ENCODE assay signal across 9 cellular contexts in genomic region chr12:53994691-53995310, GRCh38. TPM values are rescaled to one million over a fixed set of nuclear protein-coding genes. Genes with fewer than 3 reads are reported as not detected.
DNase-seq lines count a peak whose midpoint lies in the region; ATAC-seq and TF ChIP-seq lines count a peak whose summit lies in the region.
"Had no signal": no experiment of that assay in that cellular context is flagged by ENCODE, and none has a peak within 500 bp of the region (broad histone marks: within the 10 kb centered on the region; RNA-seq: fewer than 3 reads in every experiment).

No MANE protein-coding gene starts in this region.

- no peaks in the 10 kb centered on the region; the same call in 1 of the 2 replicates for H3K36me3 ChIP-seq in Panc1 (ENCODE audit: control insufficient read depth, insufficient read depth, low read length)

- BruUV-seq in Panc1 (replicated peaks; lab: Mats Ljungman, UMichigan) = TSS peak; percentile 83

- 0 out of 2 replicates have a peak, but pooled peaks have one; percentile 4 for ATAC-seq in Panc1
- ATAC-seq in foreskin keratinocyte = peak; percentile 8
- no peak for ATAC-seq in stimulated activated memory B cell treated with anti-CD40 and anti-IgM and Interleukin-4, amounts not matched to agents 10 μg/mL and 1 μg/mL and 100 μg/mL, for 72 hours
- ATAC-seq in GM18505 (IDR thresholded peaks at IDR 0.05; ENCODE audit: unreplicated experiment) = no peak

- DNase-seq in T-helper 1 cell = no peak
- no peak for DNase-seq in Panc1 (ENCODE audit: low read depth, low spot score)
- DNase-seq in foreskin keratinocyte = peak in 1 of 2 donors; percentile 51
- no peak for DNase-seq in LoVo (ENCODE audit: low spot score)
- no peak for DNase-seq in GM20000 (ENCODE audit: low spot score)

- TF ChIP-seq POLR2A in GM18505 (IDR thresholded peaks at IDR 0.05; ENCODE audit: borderline replicate concordance, extremely low read depth, insufficient read depth, insufficient read length) = no peak

- H3K27me3 ChIP-seq in Panc1 (ENCODE audit: control insufficient read depth, insufficient read depth, low read length) (no peaks in the 10 kb centered on the region), foreskin keratinocyte (no peaks in the 10 kb centered on the region)

- peaks cover 11% of the 10 kb centered on the region for H3K4me1 ChIP-seq in Panc1 (ENCODE audit: control insufficient read depth, insufficient read depth, low read length)
- peaks cover 37% of the 10 kb centered on the region for H3K4me1 ChIP-seq in foreskin keratinocyte

- peak overlapping the region; percentile 76 for H3K4me3 Mint-ChIP-seq in T-helper 1 cell treated with Interleukin-12 subunit alpha and Interleukin-12 subunit beta and Interleukin-4 antibody, amounts not matched to agents 30 μg/mL and 1 μg/mL, for 36 hours
- H3K4me3 Mint-ChIP-seq in stimulated activated memory B cell treated with anti-CD40 and anti-IgM and Interleukin-4, amounts not matched to agents 10 μg/mL and 1 μg/mL and 100 μg/mL, for 72 hours = peak overlapping the region; percentile 38

- H3K9me3 ChIP-seq in Panc1 (ENCODE audit: control insufficient read depth, insufficient read depth, low read depth, low read length) = no peaks in the 10 kb centered on the region

- peak overlapping the region; percentile 99 for H3K27ac ChIP-seq in Panc1 (ENCODE audit: low read length)
- peak overlapping the region; percentile 97 for H3K27ac ChIP-seq in foreskin keratinocyte

- no peak overlapping the region for H3K27ac Mint-ChIP-seq in T-helper 1 cell treated with Interleukin-12 subunit alpha and Interleukin-12 subunit beta and Interleukin-4 antibody, amounts not matched to agents 30 μg/mL and 1 μg/mL, for 36 hours
- H3K27ac Mint-ChIP-seq in stimulated activated memory B cell treated with anti-CD40 and anti-IgM and Interleukin-4, amounts not matched to agents 10 μg/mL and 1 μg/mL and 100 μg/mL, for 72 hours = no peak overlapping the region

- peak overlapping the region; percentile 66 to 67 for H3K4me3 ChIP-seq in Panc1 (ENCODE audit: low read depth in 2 of 2, low read length in 2 of 2)

- CTCF ChIA-PET in Panc1 (lab: Charles Lee) = interaction anchor here (0.5 kb wide), 1 partner anchor 12 kb away, joined by 7 read pairs; no protein-coding TSS in a partner anchor

- TF ChIP-seq CTCF in Panc1 (IDR thresholded peaks at IDR 0.05) = no peak
- no peak for TF ChIP-seq CTCF in foreskin keratinocyte (conservative IDR thresholded peaks at IDR 0.05)
- no peak for TF ChIP-seq CTCF in GM20000 (IDR thresholded peaks at IDR 0.05; ENCODE audit: extremely low read depth, missing control alignments)

- peaks cover 5% of the 10 kb centered on the region for H3K36me3 Mint-ChIP-seq in T-helper 1 cell treated with Interleukin-12 subunit alpha and Interleukin-12 subunit beta and Interleukin-4 antibody, amounts not matched to agents 30 μg/mL and 1 μg/mL, for 36 hours (ENCODE audit: low read depth)
- no peaks in the 10 kb centered on the region for H3K36me3 Mint-ChIP-seq in stimulated activated memory B cell treated with anti-CD40 and anti-IgM and Interleukin-4, amounts not matched to agents 10 μg/mL and 1 μg/mL and 100 μg/mL, for 72 hours

- in situ Hi-C loops in Panc1 (cut with HindIII; ENCODE audit: low pct_unique_long_range_greater_than_20kb, low sequenced_read_pairs) = no loop called here

- H3K27me3 Mint-ChIP-seq in T-helper 1 cell treated with Interleukin-12 subunit alpha and Interleukin-12 subunit beta and Interleukin-4 antibody, amounts not matched to agents 30 μg/mL and 1 μg/mL, for 36 hours (ENCODE audit: low read depth) = peaks cover 99% of the 10 kb centered on the region
- peaks cover 100% of the 10 kb centered on the region for H3K27me3 Mint-ChIP-seq in stimulated activated memory B cell treated with anti-CD40 and anti-IgM and Interleukin-4, amounts not matched to agents 10 μg/mL and 1 μg/mL and 100 μg/mL, for 72 hours

- no peaks in the 10 kb centered on the region for H3K9me3 Mint-ChIP-seq in T-helper 1 cell treated with Interleukin-12 subunit alpha and Interleukin-12 subunit beta and Interleukin-4 antibody, amounts not matched to agents 30 μg/mL and 1 μg/mL, for 36 hours
- H3K9me3 Mint-ChIP-seq in stimulated activated memory B cell treated with anti-CD40 and anti-IgM and Interleukin-4, amounts not matched to agents 10 μg/mL and 1 μg/mL and 100 μg/mL, for 72 hours = no peaks in the 10 kb centered on the region

- peaks cover 19% of the 10 kb centered on the region for H3K4me1 Mint-ChIP-seq in T-helper 1 cell treated with Interleukin-12 subunit alpha and Interleukin-12 subunit beta and Interleukin-4 antibody, amounts not matched to agents 30 μg/mL and 1 μg/mL, for 36 hours (ENCODE audit: low read depth)
- H3K4me1 Mint-ChIP-seq in stimulated activated memory B cell treated with anti-CD40 and anti-IgM and Interleukin-4, amounts not matched to agents 10 μg/mL and 1 μg/mL and 100 μg/mL, for 72 hours = peaks cover 45% of the 10 kb centered on the region

- POLR2A ChIA-PET in Panc1 (lab: Charles Lee) = interaction anchor here (1.4 kb wide), 1 partner anchor 10 kb away, joined by 16 read pairs; the partner anchor contains the start of gene HOXC10

- intact Hi-C loops in Panc1 (cut with micrococcal nuclease; ENCODE audit: unreplicated experiment) = loop anchor here (10.0 kb wide), 1 partner anchor 610 kb away; the partner anchor contains the start of gene SP1

RNA-seq across cellular contexts. Expression of gene HOXC9, which starts 5.2 kb away (rescaled TPM):
- total RNA-seq in Panc1 (2021; ENCODE audit: unreplicated experiment) = 37.2 TPM
- polyA plus RNA-seq in Panc1 (2012; ENCODE audit: insufficient read length) = 41.2 TPM
- total RNA-seq in foreskin keratinocyte = 4.3 and 5.5 TPM in 2 replicates
- 7.0 and 9.0 TPM in 2 replicates for polyA plus RNA-seq in foreskin keratinocyte

RNA-seq across cellular contexts. Expression of gene HOXC10, which starts 9.9 kb away (rescaled TPM):
- total RNA-seq in Panc1 (2021; ENCODE audit: unreplicated experiment) = 154 TPM
- polyA plus RNA-seq in Panc1 (2012; ENCODE audit: insufficient read length) = 178 TPM
- 19.6 and 23.0 TPM in 2 replicates for total RNA-seq in foreskin keratinocyte
- 31.8 and 32.0 TPM in 2 replicates for polyA plus RNA-seq in foreskin keratinocyte

RNA-seq across cellular contexts. Expression of gene HOXC8, which starts 14.0 kb away (rescaled TPM):
- total RNA-seq in Panc1 (2021; ENCODE audit: unreplicated experiment) (15.3 TPM), foreskin keratinocyte (1.3 and 2.0 TPM in 2 replicates)
- 9.5 TPM for polyA plus RNA-seq in Panc1 (2012; ENCODE audit: insufficient read length)
- polyA plus RNA-seq in foreskin keratinocyte = 1.2 and 2.0 TPM in 2 replicates

RNA-seq across cellular contexts. Expression of gene HOTAIR, which starts 20.0 kb away (rescaled TPM):
- 31.7 TPM for total RNA-seq in Panc1 (2021; ENCODE audit: unreplicated experiment)
- polyA plus RNA-seq in Panc1 (2012; ENCODE audit: insufficient read length) = 25.6 TPM
- 6.9 and 11.3 TPM in 2 replicates for total RNA-seq in foreskin keratinocyte
- polyA plus RNA-seq in foreskin keratinocyte = 4.8 and 7.8 TPM in 2 replicates
- polyA plus RNA-seq: adipose tissue had no signal

RNA-seq across cellular contexts. Expression of gene HOXC11, which starts 21.9 kb away (rescaled TPM):
- total RNA-seq in Panc1 (2021; ENCODE audit: unreplicated experiment) (17.0 TPM), foreskin keratinocyte (4.9 and 6.3 TPM in 2 replicates)
- polyA plus RNA-seq in Panc1 (2012; ENCODE audit: insufficient read length) = 19.6 TPM
- 5.5 and 6.4 TPM in 2 replicates for polyA plus RNA-seq in foreskin keratinocyte
- polyA plus RNA-seq: adipose tissue had no signal

Comparison
In these comparisons a context has a peak if more than half of its experiments do, and no peak if none do; other contexts are left out.
1. ATAC-seq: peak in Panc1 (single experiment) and foreskin keratinocyte (single experiment); none in stimulated activated memory B cell treated with anti-CD40 and anti-IgM and Interleukin-4, amounts not matched to agents 10 μg/mL and 1 μg/mL and 100 μg/mL, for 72 hours (single experiment) and GM18505 (single experiment).